In genomic region chr14:22536853-22537338, GRCh38 we compare ENCODE assay signal across 9 cellular contexts. TPM values are rescaled to one million over a fixed set of nuclear protein-coding genes. Genes with fewer than 3 reads are reported as not detected.
DNase-seq lines count a peak whose midpoint lies in the region; ATAC-seq, FAIRE-seq and TF ChIP-seq lines count a peak whose summit lies in the region.
"Had no signal": no experiment of that assay in that cellular context is flagged by ENCODE, and none has a peak within 500 bp of the region (broad histone marks: within the 10 kb centered on the region; RNA-seq: fewer than 3 reads in every experiment).

No MANE protein-coding gene starts in this region.

- peaks cover 88% of the 10 kb centered on the region for H3K4me1 Mint-ChIP-seq in T-helper 1 cell treated with Interleukin-12 subunit alpha and Interleukin-12 subunit beta and Interleukin-4 antibody, amounts not matched to agents 30 μg/mL and 1 μg/mL, for 36 hours (ENCODE audit: low read depth)

- H3K4me1 ChIP-seq in kidney (ENCODE audit: control insufficient read depth in 1 of 2, insufficient read depth in 1 of 2, low read depth in 1 of 2, low read length in 2 of 2) = peaks cover 0 to 6% of the 10 kb centered on the region in 2 donors
- H3K4me1 ChIP-seq: parathyroid adenoma had no signal

- peak overlapping the region; percentile 83 for H3K4me3 Mint-ChIP-seq in T-helper 1 cell treated with Interleukin-12 subunit alpha and Interleukin-12 subunit beta and Interleukin-4 antibody, amounts not matched to agents 30 μg/mL and 1 μg/mL, for 36 hours

- H3K27ac Mint-ChIP-seq in T-helper 1 cell treated with Interleukin-12 subunit alpha and Interleukin-12 subunit beta and Interleukin-4 antibody, amounts not matched to agents 30 μg/mL and 1 μg/mL, for 36 hours = peak overlapping the region; percentile 94

- no peak overlapping the region for H3K9ac ChIP-seq in kidney (ENCODE audit: low read length in 2 of 2)
- H3K9ac ChIP-seq: parathyroid adenoma had no signal

- H3K27ac ChIP-seq in angular gyrus (ENCODE audit: low read depth, low read length) = peak overlapping the region; percentile 75
- peak overlapping the region in 1 of 2 donors; percentile 45 for H3K27ac ChIP-seq in kidney (ENCODE audit: low read depth in 2 of 2, low read length in 2 of 2)
- H3K27ac ChIP-seq: parathyroid adenoma had no signal

- no peaks in the 10 kb centered on the region for H3K27me3 Mint-ChIP-seq in T-helper 1 cell treated with Interleukin-12 subunit alpha and Interleukin-12 subunit beta and Interleukin-4 antibody, amounts not matched to agents 30 μg/mL and 1 μg/mL, for 36 hours (ENCODE audit: low read depth)

- TF ChIP-seq POLR2A in GM18951 (IDR thresholded peaks at IDR 0.05; ENCODE audit: extremely low read depth, insufficient read depth, insufficient read length) = peak; percentile 30

- no peaks in the 10 kb centered on the region for H3K9me3 ChIP-seq in kidney (ENCODE audit: control insufficient read depth in 1 of 2, low read length in 2 of 2)

- H3K36me3 ChIP-seq in kidney (ENCODE audit: control insufficient read depth in 1 of 2, insufficient read depth in 2 of 2, low read length in 2 of 2) = no peaks in the 10 kb centered on the region

- DNase-seq in A172 (ENCODE audit: low spot score) (peak; percentile 91), kidney (peak; percentile 78), NCI-H1048 (lab: John Stamatoyannopoulos, UW) (no peak)
- peak; percentile 73 to 88 (median 83) for DNase-seq in stimulated activated CD4-positive, alpha-beta T cell treated with anti-CD3 and anti-CD28 coated beads, TNF-alpha, amount 100 ng/mL, for 24 hours (ENCODE audit: low read depth in 3 of 3)

- in situ Hi-C loops in GM18951 (cut with MboI; ENCODE audit: low sequenced_read_pairs, unreplicated experiment) = no loop called here

- intact Hi-C loops in kidney (cut with DNase I) = no loop called here

- ATAC-seq in HG03175 (IDR thresholded peaks at IDR 0.05; ENCODE audit: unreplicated experiment) = peak; percentile 78

- H3K4me3 ChIP-seq in kidney (ENCODE audit: low read length in 2 of 2) = no peak overlapping the region

- no peaks in the 10 kb centered on the region for H3K9me3 Mint-ChIP-seq in T-helper 1 cell treated with Interleukin-12 subunit alpha and Interleukin-12 subunit beta and Interleukin-4 antibody, amounts not matched to agents 30 μg/mL and 1 μg/mL, for 36 hours

- no peak for TF ChIP-seq CTCF in kidney (IDR thresholded peaks at IDR 0.05; ENCODE audit: borderline replicate concordance, extremely low read depth, insufficient read depth)

- no peak for FAIRE-seq in kidney (lab: Jason Lieb, UNC)

- peaks cover 92% of the 10 kb centered on the region for H3K36me3 Mint-ChIP-seq in T-helper 1 cell treated with Interleukin-12 subunit alpha and Interleukin-12 subunit beta and Interleukin-4 antibody, amounts not matched to agents 30 μg/mL and 1 μg/mL, for 36 hours (ENCODE audit: low read depth)

RNA-seq across cellular contexts. Expression of gene DAD1, which starts 52.1 kb away (rescaled TPM):
- 157 and 227 TPM in 2 replicates for total RNA-seq in A172 (2014; rRNA removed; shearing (Covaris generic))
- total RNA-seq in kidney = 205 TPM
- polyA plus RNA-seq in kidney (ENCODE audit: insufficient read depth, low read depth, low replicate concordance) = 523 TPM
